Comparison of ENCODE assay signal across 8 cellular contexts in genomic region chr7:75485979-75486643, GRCh38. TPM values are rescaled to one million over a fixed set of nuclear protein-coding genes. Genes with fewer than 3 reads are reported as not detected.
DNase-seq lines count a peak whose midpoint lies in the region; ATAC-seq and TF ChIP-seq lines count a peak whose summit lies in the region.
"Not testable (repeated sequence)": the region's sequence is repeated elsewhere in the genome, so short reads cannot be mapped to it uniquely, and the experiment has no call there.

POM121C (minus strand) TSS chr7:75486299; CDS start chr7:75441496, 44,803 bp downstream.

- H3K9ac ChIP-seq in Loucy (ENCODE audit: low read depth, low read length, poor library complexity, severe bottlenecking) = peak within 1 kb of the TSS; percentile 64
- H3K9ac ChIP-seq in neural cell (ENCODE audit: low read length) = peak within 1 kb of the TSS; percentile 72

- H3K27me3 Mint-ChIP-seq in stimulated activated naive CD8-positive, alpha-beta T cell treated with anti-CD3 and anti-CD28 coated beads, Interleukin-15, amount 100 ng/mL, for 72 hours = not testable (repeated sequence)

- peak within 1 kb of the TSS; percentile 96 to 97 for H3K4me3 Mint-ChIP-seq in stimulated activated naive CD8-positive, alpha-beta T cell treated with anti-CD3 and anti-CD28 coated beads, Interleukin-15, amount 100 ng/mL, for 72 hours

- H3K27ac Mint-ChIP-seq in stimulated activated naive CD8-positive, alpha-beta T cell treated with anti-CD3 and anti-CD28 coated beads, Interleukin-15, amount 100 ng/mL, for 72 hours = peak within 1 kb of the TSS; percentile 91 to 94

- not testable (repeated sequence) for H3K9me3 ChIP-seq in Loucy (ENCODE audit: insufficient read depth, low read depth, low read length); neural cell (ENCODE audit: low read length)

- not testable (repeated sequence) for H3K9me2 ChIP-seq in Loucy (replicated peaks; ENCODE audit: low read depth, low read length); neural cell (ENCODE audit: insufficient read depth, low read length)

- TF ChIP-seq RAD21 in neural cell (conservative IDR thresholded peaks at IDR 0.05) = not testable (repeated sequence)

- H3F3A ChIP-seq in Loucy (ENCODE audit: low read depth); neural cell (ENCODE audit: insufficient read depth, low read length, poor library complexity, severe bottlenecking): not testable (repeated sequence)

- DNase-seq in ELF-1 (ENCODE audit: low read depth, low spot score) (peak; percentile 93), H7 (peak; percentile 88), fibroblast of the aortic adventitia (ENCODE audit: low read depth) (peak; percentile 84)
- peak; percentile 77 for DNase-seq in activated T-helper 9 cell treated with anti-CD3 and anti-CD28 coated beads, Interleukin-2, amount 50 U/mL, for 16 hours (ENCODE audit: low read depth)
- DNase-seq in stimulated activated naive CD8-positive, alpha-beta T cell treated with anti-CD3 and anti-CD28 coated beads, Interleukin-15, amount 100 ng/mL, for 72 hours = peak; percentile 78 to 88

- H3K4me3 ChIP-seq in H7 (ENCODE audit: insufficient read depth, low read depth, low read length) (peak within 1 kb of the TSS; percentile 77), Loucy (ENCODE audit: low read length, poor library complexity, severe bottlenecking) (peak within 1 kb of the TSS; percentile 75), fibroblast of the aortic adventitia (ENCODE audit: low read depth, low read length) (peak within 1 kb of the TSS; percentile 72), neural cell (ENCODE audit: low read length) (peak within 1 kb of the TSS; percentile 73)

- H3K79me2 ChIP-seq in Loucy (ENCODE audit: insufficient read depth, low read length) = peaks cover 21% of the 10 kb centered on the region; the same call in 1 of the 2 replicates
- H3K79me2 ChIP-seq in neural cell (replicated peaks; ENCODE audit: insufficient read depth, low read length) = not testable (repeated sequence)

- TF ChIP-seq CTCF in Loucy (conservative IDR thresholded peaks at IDR 0.05; ENCODE audit: low read length); fibroblast of the aortic adventitia (IDR thresholded peaks at IDR 0.05; ENCODE audit: insufficient read depth, low read length); neural cell (IDR thresholded peaks at IDR 0.05; ENCODE audit: poor library complexity, severe bottlenecking): not testable (repeated sequence)

- TF ChIP-seq EP300 in neural cell (conservative IDR thresholded peaks at IDR 0.05; ENCODE audit: poor library complexity, severe bottlenecking) = not testable (repeated sequence)

- TF ChIP-seq POLR2A in Raji (IDR thresholded peaks at IDR 0.05; ENCODE audit: insufficient read depth, low read depth, low read length) = peak; percentile 91

- peak; percentile 100 for ATAC-seq in stimulated activated naive CD8-positive, alpha-beta T cell treated with anti-CD3 and anti-CD28 coated beads, Interleukin-15, amount 100 ng/mL, for 72 hours

- H3K27me3 ChIP-seq in H7 (ENCODE audit: control insufficient read depth, insufficient read depth, low read length); Loucy (ENCODE audit: insufficient read depth, low read length, poor library complexity, severe bottlenecking); neural cell (ENCODE audit: insufficient read depth, low read depth, low read length): not testable (repeated sequence)

- H3K4me2 ChIP-seq in Loucy (ENCODE audit: low read depth, low read length, poor library complexity, severe bottlenecking) = peak within 1 kb of the TSS; percentile 42
- H3K4me2 ChIP-seq in neural cell (ENCODE audit: low read length) = not testable (repeated sequence)

- peak within 1 kb of the TSS; percentile 93 for H2AFZ ChIP-seq in Loucy (ENCODE audit: low read length)
- not testable (repeated sequence) for H2AFZ ChIP-seq in neural cell (ENCODE audit: low read depth, low read length)

- H3K36me3 ChIP-seq in H7 (replicated peaks; ENCODE audit: control insufficient read depth, insufficient read depth, low read length); Loucy (ENCODE audit: insufficient read depth, low read length); neural cell (ENCODE audit: insufficient read depth, low read length): not testable (repeated sequence)

- peaks cover 17% of the 10 kb centered on the region for H3K4me1 Mint-ChIP-seq in stimulated activated naive CD8-positive, alpha-beta T cell treated with anti-CD3 and anti-CD28 coated beads, Interleukin-15, amount 100 ng/mL, for 72 hours

- H3K9me3 Mint-ChIP-seq in stimulated activated naive CD8-positive, alpha-beta T cell treated with anti-CD3 and anti-CD28 coated beads, Interleukin-15, amount 100 ng/mL, for 72 hours = not testable (repeated sequence)

- H3K27ac ChIP-seq in neural cell (ENCODE audit: low read length) = peak within 1 kb of the TSS; percentile 44

- not testable (repeated sequence) for H3K4me1 ChIP-seq in Loucy (ENCODE audit: insufficient read depth, low read length, poor library complexity, severe bottlenecking)

- not testable (repeated sequence) for H4K20me1 ChIP-seq in Loucy (ENCODE audit: insufficient read depth, low read length, poor library complexity, severe bottlenecking); neural cell (ENCODE audit: insufficient read depth)

TF ChIP-seq in neural cell, 6 proteins besides CTCF, POLR2A, EP300 and RAD21:
- peak; percentile 25 for TF ChIP-seq SMC3 (conservative IDR thresholded peaks at IDR 0.05; ENCODE audit: poor library complexity)
- TF ChIP-seq MXI1 (conservative IDR thresholded peaks at IDR 0.05; ENCODE audit: poor library complexity, severe bottlenecking) = peak; percentile 85
- peak; percentile 73 for TF ChIP-seq POLR2AphosphoS5 (IDR thresholded peaks at IDR 0.05)

RNA-seq across cellular contexts. Expression of gene POM121C, which starts in this region (rescaled TPM):
- total RNA-seq in H7 (2014; rRNA removed; shearing (Covaris generic)) = 8.4 and 13.2 TPM in 2 replicates
- 10.8 and 12.6 TPM in 2 replicates for total RNA-seq in fibroblast of the aortic adventitia (ENCODE audit: low replicate concordance)
- 6.6 and 14.6 TPM in 2 replicates for polyA plus RNA-seq in neural cell
- polyA minus RNA-seq in neural cell = 34.5 and 34.6 TPM in 2 replicates

Comparison
In these comparisons a context has a peak if more than half of its experiments do, and no peak if none do; other contexts are left out.
1. Peak in every context shown above with its lines: DNase-seq, ATAC-seq, H3K4me3 ChIP-seq and H3K27ac ChIP-seq.